1 cellular context compared by ENCODE assay signal in the genomic region with DNA sequence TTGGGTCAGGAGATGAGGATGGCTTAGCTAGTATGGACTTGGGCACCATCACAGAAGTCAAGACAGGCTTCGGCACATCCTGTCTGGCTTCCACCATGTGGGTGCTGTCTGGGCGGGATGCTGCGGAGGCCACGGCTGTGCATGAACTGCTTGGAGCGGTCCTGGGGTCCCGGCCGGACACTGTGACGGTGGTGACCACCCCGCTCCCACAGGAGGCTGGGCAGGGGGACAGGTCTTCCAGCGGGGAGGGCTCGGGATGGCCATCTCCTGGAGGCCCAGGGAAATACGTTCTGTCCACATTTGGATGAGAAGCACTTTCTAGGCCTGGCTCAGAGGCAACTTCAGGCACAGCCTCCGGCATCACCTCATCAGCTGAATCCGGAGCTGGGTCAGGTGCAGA.
TF ChIP-seq lines count a peak whose summit lies in the region.

No MANE protein-coding gene starts in this region.

TF ChIP-seq in A549, 52 proteins besides CTCF, POLR2A, EP300 and RAD21:
- no peak for TF ChIP-seq MAZ (IDR thresholded peaks at IDR 0.05; ENCODE audit: borderline replicate concordance, low read depth, low read length)
- TF ChIP-seq, protein P1, sequence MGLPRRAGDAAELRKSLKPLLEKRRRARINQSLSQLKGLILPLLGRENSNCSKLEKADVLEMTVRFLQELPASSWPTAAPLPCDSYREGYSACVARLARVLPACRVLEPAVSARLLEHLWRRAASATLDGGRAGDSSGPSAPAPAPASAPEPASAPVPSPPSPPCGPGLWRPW (IDR thresholded peaks at IDR 0.05) = no peak
- TF ChIP-seq, protein P2, sequence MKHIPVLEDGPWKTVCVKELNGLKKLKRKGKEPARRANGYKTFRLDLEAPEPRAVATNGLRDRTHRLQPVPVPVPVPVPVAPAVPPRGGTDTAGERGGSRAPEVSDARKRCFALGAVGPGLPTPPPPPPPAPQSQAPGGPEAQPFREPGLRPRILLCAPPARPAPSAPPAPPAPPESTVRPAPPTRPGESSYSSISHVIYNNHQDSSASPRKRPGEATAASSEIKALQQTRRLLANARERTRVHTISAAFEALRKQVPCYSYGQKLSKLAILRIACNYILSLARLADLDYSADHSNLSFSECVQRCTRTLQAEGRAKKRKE (CRISPR knock-in tag; IDR thresholded peaks at IDR 0.05; ENCODE audit: low read depth) = no peak
- TF ChIP-seq HOXB5 (CRISPR knock-in tag; IDR thresholded peaks at IDR 0.05) = no peak
- no peak for TF ChIP-seq KDM1A (IDR thresholded peaks at IDR 0.05; ENCODE audit: low read depth)
- no peak for TF ChIP-seq NR3C1 (IDR thresholded peaks at IDR 0.05)
- TF ChIP-seq, protein P3, sequence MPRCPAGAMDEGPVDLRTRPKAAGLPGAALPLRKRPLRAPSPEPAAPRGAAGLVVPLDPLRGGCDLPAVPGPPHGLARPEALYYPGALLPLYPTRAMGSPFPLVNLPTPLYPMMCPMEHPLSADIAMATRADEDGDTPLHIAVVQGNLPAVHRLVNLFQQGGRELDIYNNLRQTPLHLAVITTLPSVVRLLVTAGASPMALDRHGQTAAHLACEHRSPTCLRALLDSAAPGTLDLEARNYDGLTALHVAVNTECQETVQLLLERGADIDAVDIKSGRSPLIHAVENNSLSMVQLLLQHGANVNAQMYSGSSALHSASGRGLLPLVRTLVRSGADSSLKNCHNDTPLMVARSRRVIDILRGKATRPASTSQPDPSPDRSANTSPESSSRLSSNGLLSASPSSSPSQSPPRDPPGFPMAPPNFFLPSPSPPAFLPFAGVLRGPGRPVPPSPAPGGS (IDR thresholded peaks at IDR 0.05) = no peak
- no peak for TF ChIP-seq CEBPB (IDR thresholded peaks at IDR 0.05)
- no peak for TF ChIP-seq EHMT2 (IDR thresholded peaks at IDR 0.05; ENCODE audit: low read depth)
- TF ChIP-seq JUN (IDR thresholded peaks at IDR 0.05) = no peak
